ENCODE assay signal across 17 cellular contexts in genomic region chr9:83406901-83407300, GRCh38.
DNase-seq lines count a peak whose midpoint lies in the region; ATAC-seq and TF ChIP-seq lines count a peak whose summit lies in the region.
"Had no signal": no experiment of that assay in that cellular context is flagged by ENCODE, and none has a peak within 500 bp of the region (broad histone marks: within the 10 kb centered on the region; RNA-seq: fewer than 3 reads in every experiment).

No MANE protein-coding gene starts in this region.

- peak; percentile 35 for DNase-seq in SKM-1 treated with dmso at 0.1 percent for 144 hours (lab: John Stamatoyannopoulos, UW; ENCODE audit: unreplicated experiment)
- DNase-seq in SKM-1 (lab: John Stamatoyannopoulos, UW; ENCODE audit: unreplicated experiment): no peak
- peak; percentile 43 for DNase-seq in MV-4-11 (lab: John Stamatoyannopoulos, UW)
- no peak for DNase-seq in left lung
- no peak for DNase-seq in NCI-H1092 treated with DMSO at 0.1 percent for 48 hours (lab: John Stamatoyannopoulos, UW)
- DNase-seq: ACHN; C1 segment of cervical spinal cord; Caco-2; CD8-positive, alpha-beta T cell; DND-41; GDM1; IMR-90 had no signal

- no peaks in the 10 kb centered on the region for H3K36me3 Mint-ChIP-seq in activated T-helper 17 cell treated with anti-CD3 and anti-CD28 coated beads, Interleukin-2, amount 50 U/mL, for 72 hours (ENCODE audit: low read depth)
- H3K36me3 Mint-ChIP-seq: CD8-positive, alpha-beta T cell had no signal

- no peaks in the 10 kb centered on the region for H3K27me3 ChIP-seq in left lung

- H3K4me3 ChIP-seq in left lung: no peak overlapping the region
- H3K4me3 ChIP-seq: HAP-1 had no signal

- H3K27ac Mint-ChIP-seq in activated T-helper 17 cell treated with anti-CD3 and anti-CD28 coated beads, Interleukin-2, amount 50 U/mL, for 72 hours: no peak overlapping the region
- H3K27ac Mint-ChIP-seq: B cell; CD8-positive, alpha-beta T cell had no signal

- H3K9me3 ChIP-seq in left lung: no peaks in the 10 kb centered on the region
- H3K9me3 ChIP-seq: Caco-2, HAP-1 had no signal

- no peak overlapping the region for H3K4me3 Mint-ChIP-seq in activated T-helper 17 cell treated with anti-CD3 and anti-CD28 coated beads, Interleukin-2, amount 50 U/mL, for 72 hours
- H3K4me3 Mint-ChIP-seq: B cell; CD8-positive, alpha-beta T cell had no signal

- H3K4me1 Mint-ChIP-seq in activated T-helper 17 cell treated with anti-CD3 and anti-CD28 coated beads, Interleukin-2, amount 50 U/mL, for 72 hours: no peaks in the 10 kb centered on the region
- H3K4me1 Mint-ChIP-seq: B cell had no signal

- peak; percentile 36 for ATAC-seq in left lung
- ATAC-seq in HG03108 (IDR thresholded peaks at IDR 0.05; ENCODE audit: unreplicated experiment): no peak
- ATAC-seq in HG03135 (IDR thresholded peaks at IDR 0.05; ENCODE audit: unreplicated experiment): no peak
- ATAC-seq in activated T-helper 17 cell treated with anti-CD3 and anti-CD28 coated beads, Interleukin-2, amount 50 U/mL, for 72 hours (replicated peaks): no peak
- ATAC-seq: CD8-positive, alpha-beta T cell had no signal

- peaks cover 3% of the 10 kb centered on the region for H3K27me3 Mint-ChIP-seq in activated T-helper 17 cell treated with anti-CD3 and anti-CD28 coated beads, Interleukin-2, amount 50 U/mL, for 72 hours

- H3K4me1 ChIP-seq in left lung: peaks cover 0 to 13% of the 10 kb centered on the region in 2 donors
- H3K4me1 ChIP-seq: Caco-2, HAP-1 had no signal

- intact Hi-C loops in left lung (cut with DNase I): no loop called here

- no peaks in the 10 kb centered on the region for H3K36me3 ChIP-seq in left lung
- H3K36me3 ChIP-seq: HAP-1 had no signal

- H3K27ac ChIP-seq in left lung: peak overlapping the region in 1 of 2 donors; percentile 24

- TF ChIP-seq CTCF in left lung (IDR thresholded peaks at IDR 0.05): no peak

- H3K9me3 Mint-ChIP-seq in activated T-helper 17 cell treated with anti-CD3 and anti-CD28 coated beads, Interleukin-2, amount 50 U/mL, for 72 hours: peaks cover 14% of the 10 kb centered on the region

Comparison
In these comparisons a context has a peak if more than half of its experiments do, and no peak if none do; other contexts are left out.
1. DNase-seq: peak in SKM-1 treated with dmso at 0.1 percent for 144 hours (single experiment) and MV-4-11 (single experiment); none in SKM-1 (single experiment), left lung (0 of 2) and NCI-H1092 treated with DMSO at 0.1 percent for 48 hours (single experiment).